Comparison of ENCODE assay signal across 1 cellular context in the genomic region with DNA sequence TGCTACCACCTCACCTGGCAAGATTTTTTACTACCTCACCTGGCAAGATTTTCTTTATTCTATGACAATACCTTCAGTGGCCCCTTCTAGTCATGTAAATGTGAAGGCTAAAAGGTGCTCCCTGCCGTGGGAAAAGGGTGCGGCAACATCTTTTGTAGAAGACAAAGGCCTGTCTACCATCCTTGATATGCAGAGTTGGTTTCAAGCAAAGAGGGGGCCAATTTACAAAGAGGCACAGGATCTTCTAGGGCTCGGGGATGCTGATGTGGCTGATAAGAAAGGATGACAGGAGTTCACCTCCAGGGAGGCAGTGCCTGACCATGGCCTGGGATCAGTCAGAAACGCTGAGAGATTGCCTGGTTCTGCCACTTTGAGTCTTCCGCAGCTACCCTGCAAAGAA.
TF ChIP-seq lines count a peak whose summit lies in the region.

No MANE protein-coding gene starts in this region.

TF ChIP-seq in WTC11, 78 proteins besides CTCF, POLR2A, EP300 and RAD21 (continued from another document):
- TF ChIP-seq FOXP4 (CRISPR knock-in tag; IDR thresholded peaks at IDR 0.05) (0 out of 2 replicates have a peak, but pooled peaks have one; percentile 56), EMX1 (CRISPR knock-in tag; IDR thresholded peaks at IDR 0.05) (no peak), PREB (CRISPR knock-in tag; IDR thresholded peaks at IDR 0.05; ENCODE audit: borderline replicate concordance) (no peak), USF2 (CRISPR knock-in tag; IDR thresholded peaks at IDR 0.05) (no peak), ZNF232 (CRISPR knock-in tag; IDR thresholded peaks at IDR 0.05) (no peak), ATF6 (CRISPR knock-in tag; IDR thresholded peaks at IDR 0.05) (no peak), MYBL2 (CRISPR knock-in tag; IDR thresholded peaks at IDR 0.05) (no peak), PRRX2 (CRISPR knock-in tag; IDR thresholded peaks at IDR 0.05) (no peak)
TF ChIP-seq in WTC11: peak in this region for 1.
